Comparison of ENCODE assay signal across 20 cellular contexts in the genomic region with DNA sequence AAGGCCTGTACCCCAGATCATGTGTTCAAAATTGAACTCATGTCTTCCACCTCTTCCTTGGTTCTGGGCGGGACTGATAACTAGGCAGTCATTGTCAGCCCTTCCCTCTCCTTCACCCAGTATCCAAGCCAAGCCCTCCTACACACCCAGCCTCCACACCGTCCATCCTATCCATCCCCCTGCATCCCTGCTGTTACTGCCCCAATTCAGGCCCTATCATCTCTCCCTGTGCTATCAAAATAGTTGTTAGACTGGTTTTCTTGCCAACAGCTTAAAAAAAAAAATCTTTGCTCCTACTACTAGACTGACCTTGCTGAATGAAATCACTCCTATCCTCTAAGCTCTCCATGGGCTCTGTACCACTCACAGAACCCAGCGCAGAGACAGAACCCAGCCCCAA. TPM values are rescaled to one million over a fixed set of nuclear protein-coding genes. Genes with fewer than 3 reads are reported as not detected.
"Had no signal": no experiment of that assay in that cellular context is flagged by ENCODE, and none has a peak within 500 bp of the region (broad histone marks: within the 10 kb centered on the region; RNA-seq: fewer than 3 reads in every experiment).

No MANE protein-coding gene starts in this region.

- H3K4me3 ChIP-seq: breast epithelium, prostate gland, smooth muscle cell had no signal

- ATAC-seq: activated CD8-positive, alpha-beta memory T cell treated with anti-CD3 and anti-CD28 coated beads, Interleukin-2, amount 10 ng/mL, durations not matched to agents 7 days and 5 days; activated naive CD8-positive, alpha-beta T cell treated with anti-CD3 and anti-CD28 coated beads, Interleukin-2, amount 50 U/mL, for 24 hours; effector memory CD8-positive, alpha-beta T cell; left ventricle myocardium superior; natural killer cell treated with Interleukin-12 subunit alpha and Interleukin-12 subunit beta and Interleukin-15 and Interleukin-18, amount 100 ng/mL, for 72 hours; right cardiac atrium had no signal

- H3K4me2 ChIP-seq: smooth muscle cell had no signal

- DNase-seq: activated CD4-positive, alpha-beta memory T cell treated with anti-CD3 and anti-CD28 coated beads for 36 hours; activated CD8-positive, alpha-beta memory T cell treated with anti-CD3 and anti-CD28 coated beads, Interleukin-2, amount 10 ng/mL, durations not matched to agents 7 days and 5 days; activated naive CD4-positive, alpha-beta T cell treated with anti-CD3 and anti-CD28 coated beads for 36 hours; activated naive CD8-positive, alpha-beta T cell treated with anti-CD3 and anti-CD28 coated beads, Interleukin-2, amount 50 U/mL, for 24 hours; activated T-cell treated with anti-CD3 and anti-CD28 coated beads, Interleukin-2, amount 50 U/mL, for 1 hour; aorta; effector memory CD8-positive, alpha-beta T cell; kidney; left ventricle myocardium superior; occipital lobe; right cardiac atrium; stimulated activated CD4-positive, alpha-beta T cell treated with anti-CD3 and anti-CD28 coated beads, Interleukin-4, amount 100 ng/mL, for 4 hours; stimulated activated CD8-positive, alpha-beta memory T cell treated with anti-CD3 and anti-CD28 coated beads, Interleukin-4, amount 100 ng/mL, for 48 hours; stimulated activated naive CD4-positive, alpha-beta T cell treated with Interleukin-2 at 50 U/mL for 16 hours; trophoblast cell had no signal

- H3K27ac ChIP-seq: breast epithelium, prostate gland had no signal

- H3K36me3 ChIP-seq: breast epithelium, prostate gland had no signal

- H3K27me3 ChIP-seq: breast epithelium had no signal

- H3K9me3 ChIP-seq: breast epithelium, prostate gland had no signal

RNA-seq across cellular contexts. Expression of gene TGFA, which starts 32.8 kb away (rescaled TPM):
- total RNA-seq: activated CD8-positive, alpha-beta memory T cell treated with anti-CD3 and anti-CD28 coated beads, Interleukin-2, amount 10 ng/mL, durations not matched to agents 7 days and 5 days; activated T-helper 2 cell treated with anti-CD3 and anti-CD28 coated beads, Interferon-gamma antibody, Interleukin-2, Interleukin-4, amounts not matched to agents 10 μg/mL and 5 μg/mL and 100 μg/mL, durations not matched to agents 14 hours and 24 hours and 36 hours had no signal
